In the genomic region with DNA sequence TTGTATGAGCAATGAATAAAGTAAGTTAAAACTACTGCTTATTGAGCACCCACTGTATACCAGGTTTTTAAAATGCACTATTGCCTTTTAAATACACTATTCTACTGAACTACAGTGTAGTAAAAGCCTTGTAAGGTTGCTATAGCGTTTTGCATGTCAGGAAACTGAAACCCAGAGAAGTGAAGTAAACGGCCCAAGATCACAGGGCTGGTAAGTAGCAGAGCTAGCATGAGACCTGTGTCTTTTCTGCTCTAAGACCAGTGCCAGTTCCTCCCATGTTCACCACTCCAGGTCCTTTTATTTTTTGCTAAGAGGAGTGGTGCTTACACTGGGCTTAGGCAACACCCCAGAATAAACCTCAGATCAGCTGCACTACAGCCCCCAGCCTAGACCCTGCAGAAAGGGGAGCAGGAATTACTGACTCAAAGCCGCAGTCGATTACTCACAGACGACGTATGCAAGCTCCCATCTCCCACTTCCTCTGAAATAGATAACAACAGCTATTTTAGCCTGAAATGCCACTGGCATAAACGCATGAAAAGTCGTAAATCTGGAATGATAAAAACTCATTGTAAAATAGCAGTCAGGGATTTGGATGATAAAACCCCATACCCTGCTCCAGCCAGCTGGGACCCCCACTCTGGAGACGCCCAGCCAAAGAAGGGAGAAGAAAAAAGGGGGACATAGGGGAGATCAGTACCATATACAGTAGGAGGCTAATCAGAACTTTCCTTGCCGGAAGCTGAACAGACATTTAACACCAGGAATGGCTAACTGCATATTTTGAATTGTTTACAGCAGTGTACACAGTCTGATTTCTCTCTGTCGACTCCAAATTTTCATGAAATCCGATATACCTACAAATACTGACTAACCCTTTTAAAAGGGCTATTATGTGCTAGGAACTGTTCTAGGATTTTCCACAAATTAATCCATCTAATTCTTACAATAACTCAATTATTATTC, we compare ENCODE assay signal across 1 cellular context.
TF ChIP-seq lines count a peak whose summit lies in the region.

No MANE protein-coding gene starts in this region.

TF ChIP-seq in GM23338, 12 proteins besides CTCF, POLR2A, EP300 and RAD21 (continued from another document):
- TF ChIP-seq, protein P1, sequence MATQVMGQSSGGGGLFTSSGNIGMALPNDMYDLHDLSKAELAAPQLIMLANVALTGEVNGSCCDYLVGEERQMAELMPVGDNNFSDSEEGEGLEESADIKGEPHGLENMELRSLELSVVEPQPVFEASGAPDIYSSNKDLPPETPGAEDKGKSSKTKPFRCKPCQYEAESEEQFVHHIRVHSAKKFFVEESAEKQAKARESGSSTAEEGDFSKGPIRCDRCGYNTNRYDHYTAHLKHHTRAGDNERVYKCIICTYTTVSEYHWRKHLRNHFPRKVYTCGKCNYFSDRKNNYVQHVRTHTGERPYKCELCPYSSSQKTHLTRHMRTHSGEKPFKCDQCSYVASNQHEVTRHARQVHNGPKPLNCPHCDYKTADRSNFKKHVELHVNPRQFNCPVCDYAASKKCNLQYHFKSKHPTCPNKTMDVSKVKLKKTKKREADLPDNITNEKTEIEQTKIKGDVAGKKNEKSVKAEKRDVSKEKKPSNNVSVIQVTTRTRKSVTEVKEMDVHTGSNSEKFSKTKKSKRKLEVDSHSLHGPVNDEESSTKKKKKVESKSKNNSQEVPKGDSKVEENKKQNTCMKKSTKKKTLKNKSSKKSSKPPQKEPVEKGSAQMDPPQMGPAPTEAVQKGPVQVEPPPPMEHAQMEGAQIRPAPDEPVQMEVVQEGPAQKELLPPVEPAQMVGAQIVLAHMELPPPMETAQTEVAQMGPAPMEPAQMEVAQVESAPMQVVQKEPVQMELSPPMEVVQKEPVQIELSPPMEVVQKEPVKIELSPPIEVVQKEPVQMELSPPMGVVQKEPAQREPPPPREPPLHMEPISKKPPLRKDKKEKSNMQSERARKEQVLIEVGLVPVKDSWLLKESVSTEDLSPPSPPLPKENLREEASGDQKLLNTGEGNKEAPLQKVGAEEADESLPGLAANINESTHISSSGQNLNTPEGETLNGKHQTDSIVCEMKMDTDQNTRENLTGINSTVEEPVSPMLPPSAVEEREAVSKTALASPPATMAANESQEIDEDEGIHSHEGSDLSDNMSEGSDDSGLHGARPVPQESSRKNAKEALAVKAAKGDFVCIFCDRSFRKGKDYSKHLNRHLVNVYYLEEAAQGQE (IDR thresholded peaks at IDR 0.05; ENCODE audit: unreplicated experiment), result no peak
- TF ChIP-seq JUNB (IDR thresholded peaks at IDR 0.05; ENCODE audit: unreplicated experiment), result no peak
- TF ChIP-seq CREB1 (CRISPR knock-in tag; IDR thresholded peaks at IDR 0.05; ENCODE audit: low read depth), result no peak
- no peak for TF ChIP-seq EZH2 (IDR thresholded peaks at IDR 0.05; ENCODE audit: low read depth, unreplicated experiment)
